15 cellular contexts compared by ENCODE assay signal in genomic region chr1:67468066-67468718, GRCh38. TPM values are rescaled to one million over a fixed set of nuclear protein-coding genes. Genes with fewer than 3 reads are reported as not detected.
A peak's percentile ranks its signal among the peaks of the same experiment; 100 is the strongest.
DNase-seq lines count a peak whose midpoint lies in the region; ATAC-seq, FAIRE-seq and TF ChIP-seq lines count a peak whose summit lies in the region.
"Had no signal": no experiment of that assay in that cellular context is flagged by ENCODE, and none has a peak within 500 bp of the region (broad histone marks: within the 10 kb centered on the region; RNA-seq: fewer than 3 reads in every experiment).

No MANE protein-coding gene starts in this region.

- H3K4me1 ChIP-seq in endothelial cell of umbilical vein (ENCODE audit: control insufficient read depth, extremely low read depth, insufficient read depth, low read length) (peaks cover 41% of the 10 kb centered on the region), psoas muscle (peaks cover 37% of the 10 kb centered on the region)
- H3K4me1 ChIP-seq: HAP-1 had no signal

- no TSS peak for BruUV-seq in endothelial cell of umbilical vein (replicated peaks; lab: Mats Ljungman, UMichigan)

- peak; percentile 21 for DNase-seq in Ammon's horn (ENCODE audit: low spot score)
- DNase-seq in MG63: peak; percentile 76
- peak; percentile 84 for DNase-seq in endothelial cell of umbilical vein (ENCODE audit: low read depth, low spot score)
- DNase-seq in psoas muscle: peak; percentile 30 to 57
- no peak for DNase-seq in effector CD8-positive, alpha-beta T cell (lab: John Stamatoyannopoulos, UW)
- no peak for DNase-seq in left lobe of liver (ENCODE audit: low spot score)
- DNase-seq in kidney glomerular epithelial cell (lab: John Stamatoyannopoulos, UW): no peak
- DNase-seq: activated CD8-positive, alpha-beta T cell treated with anti-CD3 and anti-CD28 coated beads for 36 hours; activated T-cell treated with anti-CD3 and anti-CD28 coated beads, Interleukin-2, amount 50 U/mL, for 48 hours; GDM1 had no signal

- H3K9me1 ChIP-seq in endothelial cell of umbilical vein (replicated peaks; ENCODE audit: control insufficient read depth, extremely low read depth, insufficient read depth, low read length): no peaks in the 10 kb centered on the region

- WGBS in psoas muscle, 3 donors: 20 to 27% (median 20%) methylated on average over 4 of the region's 4 CpGs

- intact Hi-C loops in endothelial cell of umbilical vein (cut with micrococcal nuclease) (loop anchor here (1.0 to 10.0 kb wide), 2 partner anchors 38 to 413 kb away; partner anchors contain the start of genes SERBP1 and SLC35D1), psoas muscle (cut with DNase I) (loop anchor here in 1 of 2 donors (5.0 kb wide), 1 partner anchor 101 kb away; no protein-coding TSS in a partner anchor)

- H4K20me1 ChIP-seq in endothelial cell of umbilical vein (replicated peaks; ENCODE audit: control insufficient read depth, extremely low read depth, insufficient read depth, low read length): no peaks in the 10 kb centered on the region

- peak overlapping the region; percentile 39 for H3K4me2 ChIP-seq in endothelial cell of umbilical vein (ENCODE audit: insufficient read depth, low read length)

- H3K27me3 ChIP-seq in MG63 (no peaks in the 10 kb centered on the region), endothelial cell of umbilical vein (ENCODE audit: control insufficient read depth in 2 of 2, insufficient read depth in 2 of 2, low read length in 2 of 2) (no peaks in the 10 kb centered on the region), psoas muscle (ENCODE audit: insufficient read depth in 3 of 3, low read length in 2 of 3) (no peaks in the 10 kb centered on the region)
- H3K27me3 ChIP-seq: vagina had no signal

- no peak overlapping the region for H3K4me3 ChIP-seq in MG63
- no peak overlapping the region for H3K4me3 ChIP-seq in endothelial cell of umbilical vein (replicated peaks in 1 of 3; ENCODE audit: insufficient read depth in 1 of 3, low read depth in 1 of 3, low read length in 3 of 3)
- no peak overlapping the region for H3K4me3 ChIP-seq in psoas muscle
- H3K4me3 ChIP-seq: HAP-1, vagina had no signal

- no peaks in the 10 kb centered on the region for H3K36me3 ChIP-seq in MG63
- H3K36me3 ChIP-seq in endothelial cell of umbilical vein (ENCODE audit: control insufficient read depth in 2 of 2, extremely low read depth in 1 of 2, insufficient read depth in 2 of 2, low read length in 2 of 2): no peaks in the 10 kb centered on the region
- H3K36me3 ChIP-seq in psoas muscle (ENCODE audit: insufficient read depth in 1 of 2, low read depth in 1 of 2): no peaks in the 10 kb centered on the region
- H3K36me3 ChIP-seq: HAP-1, vagina, WERI-Rb-1 had no signal

- H3K79me2 ChIP-seq in endothelial cell of umbilical vein (ENCODE audit: control insufficient read depth, insufficient read depth, low read length): no peaks in the 10 kb centered on the region

- peak overlapping the region; percentile 18 for H3K9ac ChIP-seq in endothelial cell of umbilical vein (replicated peaks; ENCODE audit: extremely low read depth, insufficient read depth, low read length)

- TF ChIP-seq CTCF in endothelial cell of umbilical vein (IDR thresholded peaks at IDR 0.05; ENCODE audit: extremely low read depth in 1 of 2, insufficient read depth in 1 of 2, low read depth in 1 of 2, low read length in 2 of 2): no peak
- no peak for TF ChIP-seq CTCF in psoas muscle (IDR thresholded peaks at IDR 0.05)

- H3K27ac ChIP-seq in endothelial cell of umbilical vein (ENCODE audit: insufficient read depth, low read depth, low read length): peak overlapping the region; percentile 66
- peak overlapping the region; percentile 77 for H3K27ac ChIP-seq in psoas muscle
- H3K27ac ChIP-seq: vagina, WERI-Rb-1 had no signal

- FAIRE-seq in endothelial cell of umbilical vein (lab: Jason Lieb, UNC): peak; percentile 89

- ATAC-seq in psoas muscle (peak; percentile 74 to 87 (median 86)), HG03457 (IDR thresholded peaks at IDR 0.05; ENCODE audit: unreplicated experiment) (no peak), left lobe of liver (no peak)
- ATAC-seq: activated CD8-positive, alpha-beta T cell treated with anti-CD3 and anti-CD28 coated beads for 36 hours; natural killer cell treated with Interleukin-12 subunit alpha and Interleukin-12 subunit beta and Interleukin-15 and Interleukin-18, amount 100 ng/mL, for 72 hours had no signal

- POLR2A ChIA-PET in endothelial cell of umbilical vein (lab: Charles Lee): no interaction called here

- dilution Hi-C loops in endothelial cell of umbilical vein (cut with MboI; ENCODE audit: extremely low pct_ligation_motif_present, low sequenced_read_pairs): no loop called here

- TF ChIP-seq POLR2A in endothelial cell of umbilical vein (IDR thresholded peaks at IDR 0.05; ENCODE audit: low read depth, low read length): no peak

- H3K9me3 ChIP-seq in MG63 (no peaks in the 10 kb centered on the region), endothelial cell of umbilical vein (replicated peaks; ENCODE audit: control insufficient read depth, insufficient read depth, low read length) (no peaks in the 10 kb centered on the region), psoas muscle (no peaks in the 10 kb centered on the region)
- H3K9me3 ChIP-seq: HAP-1, vagina had no signal

- CTCF ChIA-PET in endothelial cell of umbilical vein (lab: Charles Lee): no interaction called here

- peak overlapping the region; percentile 81 for H2AFZ ChIP-seq in endothelial cell of umbilical vein (ENCODE audit: low read depth, low read length)

TF ChIP-seq in endothelial cell of umbilical vein, 7 proteins besides CTCF, POLR2A, EP300 and RAD21:
- TF ChIP-seq MYC (IDR thresholded peaks at IDR 0.05; ENCODE audit: low read depth, low read length) (no peak), FOS (IDR thresholded peaks at IDR 0.05; ENCODE audit: borderline replicate concordance, insufficient read depth, low read length) (peak; percentile 75), POLR2AphosphoS5 (IDR thresholded peaks at IDR 0.05; ENCODE audit: insufficient read depth, low read depth, low read length) (peak; percentile 46), JUN (IDR thresholded peaks at IDR 0.05; ENCODE audit: borderline replicate concordance, insufficient read depth, insufficient read length, low read depth) (peak; percentile 63)
TF ChIP-seq in endothelial cell of umbilical vein: peak in this region for 3.

RNA-seq across cellular contexts. Expression of gene SERBP1, which starts 38.0 kb away (rescaled TPM):
- total RNA-seq in MG63 (2014; rRNA removed; shearing (Covaris generic); ENCODE audit: low replicate concordance): 378 and 639 TPM in 2 replicates
- total RNA-seq in endothelial cell of umbilical vein: 290 and 293 TPM in 2 replicates
- polyA plus RNA-seq in endothelial cell of umbilical vein: 90.8 and 145 TPM in 2 replicates
- 185 and 226 TPM in 2 replicates for polyA plus RNA-seq in endothelial cell of umbilical vein (2011; cell fraction: cytosol; rRNA removed)
- polyA plus RNA-seq in endothelial cell of umbilical vein (2011; cell fraction: nucleus; rRNA removed): 72.9 and 137 TPM in 2 replicates
- polyA plus RNA-seq in endothelial cell of umbilical vein (2012): 213 and 278 TPM in 2 replicates
- polyA minus RNA-seq in endothelial cell of umbilical vein: 89.1 and 127 TPM in 2 replicates
- polyA minus RNA-seq in endothelial cell of umbilical vein (2011; cell fraction: cytosol; rRNA and poly(A)+ RNA removed): 205 TPM
- polyA minus RNA-seq in endothelial cell of umbilical vein (2011; cell fraction: nucleus; rRNA and poly(A)+ RNA removed): 56.9 and 65.7 TPM in 2 replicates
- total RNA-seq in psoas muscle: 100 to 1,000 TPM; 197 to 289 (median 216) TPM
- 100 to 1,000 TPM; 189 to 299 (median 277) TPM for polyA plus RNA-seq in psoas muscle
- total RNA-seq in left lobe of liver: 77.0 TPM

Comparison
In these comparisons a context has a peak if more than half of its experiments do, and no peak if none do; other contexts are left out.
1. DNase-seq: peak in Ammon's horn (single experiment), MG63 (single experiment), endothelial cell of umbilical vein (single experiment) and psoas muscle (2 of 2); none in effector CD8-positive, alpha-beta T cell (single experiment), left lobe of liver (single experiment) and kidney glomerular epithelial cell (single experiment).
2. ATAC-seq: peak in psoas muscle (4 of 4); none in HG03457 (single experiment) and left lobe of liver (single experiment).